14 cellular contexts compared by ENCODE assay signal in the genomic region with DNA sequence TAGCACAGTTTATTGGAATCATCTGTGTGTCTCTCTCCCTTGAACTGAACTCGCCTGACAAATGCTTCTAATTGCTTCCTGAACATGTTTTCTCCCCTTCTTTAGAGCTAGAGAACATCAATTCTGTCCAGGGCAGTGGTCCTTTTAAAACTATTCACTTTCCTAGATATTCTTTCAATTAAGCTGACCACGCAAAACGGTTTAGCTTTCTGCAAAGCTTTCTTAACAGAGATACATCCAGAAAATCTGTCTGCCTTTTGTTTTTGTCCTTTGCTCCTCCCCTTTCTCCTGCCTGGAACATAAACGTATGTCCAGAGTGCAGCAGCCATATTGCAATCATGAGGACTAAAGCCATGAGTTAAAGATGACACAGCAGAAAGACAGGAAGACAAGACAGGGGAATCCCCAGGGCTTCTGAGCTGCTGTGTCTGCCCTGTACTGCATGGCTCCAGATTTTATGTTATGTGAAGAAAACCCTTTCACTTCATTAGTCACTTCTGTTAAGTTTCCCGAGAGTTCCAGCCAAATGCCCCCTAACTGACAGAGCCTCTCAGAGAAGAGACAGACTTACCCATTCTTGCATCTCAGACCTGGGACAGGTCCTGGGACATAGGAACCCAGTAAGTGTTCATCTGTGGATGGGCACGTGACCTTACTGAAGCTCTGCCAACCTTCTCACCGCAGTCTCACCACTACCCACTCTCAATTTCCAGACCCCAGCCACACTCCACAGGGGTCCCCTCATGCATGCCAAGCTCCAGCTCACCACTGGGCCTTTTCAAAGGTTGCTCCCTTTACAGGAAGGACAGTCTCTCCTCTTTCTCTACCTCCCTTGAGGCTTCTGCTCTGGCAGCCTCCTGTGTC. TPM values are rescaled to one million over a fixed set of nuclear protein-coding genes. Genes with fewer than 3 reads are reported as not detected.
DNase-seq lines count a peak whose midpoint lies in the region; ATAC-seq and TF ChIP-seq lines count a peak whose summit lies in the region.
"Had no signal": no experiment of that assay in that cellular context is flagged by ENCODE, and none has a peak within 500 bp of the region (broad histone marks: within the 10 kb centered on the region; RNA-seq: fewer than 3 reads in every experiment).

No MANE protein-coding gene starts in this region.

- H3K4me1 Mint-ChIP-seq in effector memory CD8-positive, alpha-beta T cell (ENCODE audit: low read depth in 2 of 2), result no peaks in the 10 kb centered on the region
- H3K4me1 Mint-ChIP-seq: naive B cell had no signal

- peaks cover 0 to 14% (median 11%) of the 10 kb centered on the region in 4 donors for H3K4me1 ChIP-seq in esophagus muscularis mucosa

- TF ChIP-seq POLR2A in esophagus muscularis mucosa (IDR thresholded peaks at IDR 0.05; ENCODE audit: low read depth), result no peak

- CTCF ChIA-PET in AG04449 (lab: Yijun Ruan, JAX), result interaction anchor here (1.3 kb wide), 1 partner anchor 344 kb away, joined by 4 read pairs; no protein-coding TSS in a partner anchor

- H3K4me3 Mint-ChIP-seq in effector memory CD8-positive, alpha-beta T cell, result no peak overlapping the region
- H3K4me3 Mint-ChIP-seq: naive B cell had no signal

- no peak for TF ChIP-seq CTCF in AG04449 (IDR thresholded peaks at IDR 0.05; ENCODE audit: insufficient read depth, low read length, missing control alignments)
- TF ChIP-seq CTCF in esophagus muscularis mucosa (IDR thresholded peaks at IDR 0.05), result no peak

- H3K9me3 Mint-ChIP-seq in effector memory CD8-positive, alpha-beta T cell, result no peaks in the 10 kb centered on the region

- no peak overlapping the region for H3K27ac ChIP-seq in esophagus muscularis mucosa (replicated peaks in 1 of 4)

- no peaks in the 10 kb centered on the region for H3K36me3 ChIP-seq in esophagus muscularis mucosa

- DNase-seq in AG04449 (ENCODE audit: low read depth, low spot score) (peak; percentile 29), GM04504 (ENCODE audit: low read depth) (peak; percentile 65), SIG-M5 treated with dmso at 0.1 percent for 504 hours (lab: John Stamatoyannopoulos, UW; ENCODE audit: unreplicated experiment) (no peak), esophagus muscularis mucosa (ENCODE audit: extremely low spot score) (no peak), NCI-H1436 treated with DMSO at 0.1 percent for 48 hours (lab: John Stamatoyannopoulos, UW) (no peak), inferior parietal cortex (ENCODE audit: extremely low spot score) (no peak)
- DNase-seq in effector memory CD8-positive, alpha-beta T cell, result no peak
- DNase-seq: cerebellar nuclear complex, DMS79, naive B cell, NCI-H1694 treated with DMSO at 0.1 percent for 48 hours, Right ventricle myocardium superior, substantia nigra had no signal

- WGBS in esophagus muscularis mucosa, result 71% methylated on average over 7 of the region's 7 CpGs

- POLR2A ChIA-PET in AG04449 (lab: Yijun Ruan, JAX), result no interaction called here

- peaks cover 30 to 42% of the 10 kb centered on the region in 2 donors for H3K27me3 Mint-ChIP-seq in effector memory CD8-positive, alpha-beta T cell

- H3K4me3 ChIP-seq in AG04449 (ENCODE audit: low read depth, low read length) (no peak overlapping the region), esophagus muscularis mucosa (no peak overlapping the region)

- H3K36me3 Mint-ChIP-seq in effector memory CD8-positive, alpha-beta T cell (ENCODE audit: insufficient read depth), result no peaks in the 10 kb centered on the region

- no peak for TF ChIP-seq EP300 in esophagus muscularis mucosa (IDR thresholded peaks at IDR 0.05)

- peak; percentile 72 for ATAC-seq in HG03108 (IDR thresholded peaks at IDR 0.05; ENCODE audit: unreplicated experiment)
- ATAC-seq in effector memory CD8-positive, alpha-beta T cell (replicated peaks), result no peak

- intact Hi-C loops in esophagus muscularis mucosa (cut with DNase I), result no loop called here

- H3K9me3 ChIP-seq in esophagus muscularis mucosa, result peaks cover 0 to 8% (median 5%) of the 10 kb centered on the region in 4 donors

- H3K27ac Mint-ChIP-seq in effector memory CD8-positive, alpha-beta T cell, result peak overlapping the region; percentile 5 to 44
- H3K27ac Mint-ChIP-seq: naive B cell had no signal

- no peaks in the 10 kb centered on the region for H3K27me3 ChIP-seq in esophagus muscularis mucosa

RNA-seq across cellular contexts. Expression of a gene that starts 35.0 kb away (rescaled TPM):
- 100 to 1,000 TPM in 2 of 4 donors, 10 to 100 TPM in 2; 56.8 to 150 (median 96.9) TPM for total RNA-seq in esophagus muscularis mucosa

Comparison
In these comparisons a context has a peak if more than half of its experiments do, and no peak if none do; other contexts are left out.
1. DNase-seq: peak in AG04449 (single experiment) and GM04504 (single experiment); none in effector memory CD8-positive, alpha-beta T cell (0 of 3), SIG-M5 treated with dmso at 0.1 percent for 504 hours (single experiment), esophagus muscularis mucosa (single experiment), NCI-H1436 treated with DMSO at 0.1 percent for 48 hours (single experiment) and inferior parietal cortex (single experiment).